Comparison of ENCODE assay signal across 8 cellular contexts in the genomic region with DNA sequence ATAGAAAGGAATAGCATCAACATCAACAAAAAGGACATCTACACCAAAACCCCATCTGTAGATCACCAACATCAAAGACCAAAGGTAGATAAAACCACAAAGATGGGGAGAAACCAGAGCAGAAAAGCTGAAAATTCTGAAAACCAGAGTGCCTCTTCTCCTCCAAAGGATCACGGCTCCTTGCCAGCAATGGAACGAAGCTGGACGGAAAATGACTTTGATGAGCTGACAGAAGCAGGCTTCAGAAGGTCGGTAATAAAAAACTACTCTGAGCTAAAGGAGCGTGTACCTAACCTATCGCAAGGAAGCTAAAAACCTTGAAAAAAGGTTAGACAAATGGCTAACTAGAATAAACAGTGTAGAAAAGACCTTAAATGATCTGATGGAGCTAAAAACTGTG. TPM values are rescaled to one million over a fixed set of nuclear protein-coding genes. Genes with fewer than 3 reads are reported as not detected.
DNase-seq lines count a peak whose midpoint lies in the region; ATAC-seq and TF ChIP-seq lines count a peak whose summit lies in the region.
"Not testable (repeated sequence)": the region's sequence is repeated elsewhere in the genome, so short reads cannot be mapped to it uniquely, and the experiment has no call there.

No MANE protein-coding gene starts in this region.

- not testable (repeated sequence) for H3K36me3 Mint-ChIP-seq in GM23338 (ENCODE audit: low read depth)

- 33% methylated on average over 6 of the region's 6 CpGs for WGBS in liver
- WGBS in prostate gland, result 43% methylated on average over 6 of the region's 6 CpGs

- not testable (repeated sequence) for H3K27ac Mint-ChIP-seq in GM23338

- TF ChIP-seq POLR2A in prostate gland (IDR thresholded peaks at IDR 0.05), result not testable (repeated sequence)

- H3K9me3 ChIP-seq in endocrine pancreas (ENCODE audit: control insufficient read depth, low read length); liver (ENCODE audit: control insufficient read depth in 4 of 4, low read length in 3 of 4); prostate gland: not testable (repeated sequence)

- not testable (repeated sequence) for H3K4me1 ChIP-seq in GM23338 (ENCODE audit: insufficient read depth); endocrine pancreas (ENCODE audit: control insufficient read depth, insufficient read depth, low read length); prostate gland (replicated peaks)
- H3K4me1 ChIP-seq in liver (ENCODE audit: control insufficient read depth in 4 of 4, insufficient read depth in 4 of 4, low read length in 3 of 4), result peaks cover 6 to 15% (median 10%) of the 10 kb centered on the region in 4 donors

- not testable (repeated sequence) for H3K4me1 Mint-ChIP-seq in GM23338

- H3K4me3 Mint-ChIP-seq in GM23338, result not testable (repeated sequence)

- not testable (repeated sequence) for TF ChIP-seq CTCF in 22Rv1 (IDR thresholded peaks at IDR 0.05); C4-2B (conservative IDR thresholded peaks at IDR 0.05); GM23338 (conservative IDR thresholded peaks at IDR 0.05; ENCODE audit: low read depth in 2 of 2); VCaP (conservative IDR thresholded peaks at IDR 0.05); liver (IDR thresholded peaks at IDR 0.05; ENCODE audit: low read depth, low read length, missing input control); prostate gland (IDR thresholded peaks at IDR 0.05)

- not testable (repeated sequence) for H3K36me3 ChIP-seq in GM23338 (ENCODE audit: insufficient read depth); endocrine pancreas (ENCODE audit: control insufficient read depth, insufficient read depth, low read length); liver (ENCODE audit: control insufficient read depth in 4 of 4, insufficient read depth in 3 of 4, low read depth in 1 of 4, low read length in 3 of 4); prostate gland

- H3K4me3 ChIP-seq in GM23338; liver (ENCODE audit: low read depth in 1 of 3, low read length in 3 of 3); prostate gland: not testable (repeated sequence)
- peak overlapping the region; percentile 42 for H3K4me3 ChIP-seq in endocrine pancreas (ENCODE audit: control insufficient read depth, insufficient read depth, low read length)

- not testable (repeated sequence) for H3K9me2 ChIP-seq in GM23338 (ENCODE audit: insufficient read depth)

- not testable (repeated sequence) for H3K9me3 Mint-ChIP-seq in GM23338

- H3K27ac ChIP-seq in 22Rv1, result peak overlapping the region; percentile 94
- H3K27ac ChIP-seq in C4-2B, result peak overlapping the region; percentile 92
- H3K27ac ChIP-seq in GM23338 (ENCODE audit: low read depth), result not testable (repeated sequence)
- peak overlapping the region; percentile 81 for H3K27ac ChIP-seq in VCaP
- H3K27ac ChIP-seq in liver (ENCODE audit: low read depth in 1 of 2, low read length in 2 of 2), result peak overlapping the region; percentile 68 to 80
- H3K27ac ChIP-seq in prostate gland, result peak overlapping the region; percentile 53 to 79

- not testable (repeated sequence) for H3K9ac ChIP-seq in endocrine pancreas (ENCODE audit: control insufficient read depth, insufficient read depth, low read length)
- H3K9ac ChIP-seq in liver (ENCODE audit: low read depth in 1 of 2, low read length in 2 of 2), result peak overlapping the region in 1 of 2 donors; percentile 16

- not testable (repeated sequence) for ATAC-seq in GM23338
- peak; percentile 46 for ATAC-seq in left lobe of liver

- H2AFZ ChIP-seq in GM23338, result peak overlapping the region; percentile 60

- not testable (repeated sequence) for H3F3A ChIP-seq in GM23338 (replicated peaks; ENCODE audit: low read depth)

- DNase-seq in GM23338 (ENCODE audit: low spot score), result not testable (repeated sequence)
- DNase-seq in left lobe of liver (ENCODE audit: low spot score), result peak; percentile 82
- DNase-seq in prostate gland (ENCODE audit: low spot score), result peak; percentile 50

- H3K79me2 ChIP-seq in GM23338 (replicated peaks; ENCODE audit: insufficient read depth), result not testable (repeated sequence)

- intact Hi-C loops in prostate gland (cut with DNase I), result not testable (repeated sequence)

- H3K27me3 ChIP-seq in GM23338 (ENCODE audit: insufficient read depth); endocrine pancreas (ENCODE audit: control insufficient read depth, insufficient read depth, low read length); liver (ENCODE audit: control insufficient read depth in 4 of 4, insufficient read depth in 4 of 4, low read length in 3 of 4); prostate gland (replicated peaks; ENCODE audit: insufficient read depth): not testable (repeated sequence)

- TF ChIP-seq RAD21 in liver (IDR thresholded peaks at IDR 0.05), result not testable (repeated sequence)

- not testable (repeated sequence) for H3K4me2 ChIP-seq in GM23338

- not testable (repeated sequence) for H3K27me3 Mint-ChIP-seq in GM23338 (ENCODE audit: insufficient read depth, low read depth, poor library complexity)

- H4K20me1 ChIP-seq in GM23338 (replicated peaks; ENCODE audit: insufficient read depth), result not testable (repeated sequence)

TF ChIP-seq in liver, 16 proteins besides CTCF, POLR2A, EP300 and RAD21:
- TF ChIP-seq RXRA (IDR thresholded peaks at IDR 0.05) (peak in 1 of 2 donors; percentile 26), HNF4A (conservative IDR thresholded peaks at IDR 0.05) (peak in 1 of 2 donors; percentile 28)

RNA-seq across cellular contexts. Expression of gene PARP14, which starts 28.7 kb away (rescaled TPM):
- total RNA-seq in GM23338 (2014; rRNA removed; shearing (Covaris generic)), result 25.4 and 26.0 TPM in 2 replicates
- polyA plus RNA-seq in GM23338 (2016; fragmentation: Nextera tagmentation; extraction: Ambion mirVana), result 7.8 and 8.7 TPM in 2 replicates
- total RNA-seq in left lobe of liver, result 37.5 TPM
- total RNA-seq in liver, result 10 to 100 TPM; 33.7 to 79.7 TPM
- polyA plus RNA-seq in liver, result 10 to 100 TPM; 13.1 to 13.2 TPM
- total RNA-seq in prostate gland, result 10 to 100 TPM; 28.1 to 43.3 TPM
